In the genomic region with DNA sequence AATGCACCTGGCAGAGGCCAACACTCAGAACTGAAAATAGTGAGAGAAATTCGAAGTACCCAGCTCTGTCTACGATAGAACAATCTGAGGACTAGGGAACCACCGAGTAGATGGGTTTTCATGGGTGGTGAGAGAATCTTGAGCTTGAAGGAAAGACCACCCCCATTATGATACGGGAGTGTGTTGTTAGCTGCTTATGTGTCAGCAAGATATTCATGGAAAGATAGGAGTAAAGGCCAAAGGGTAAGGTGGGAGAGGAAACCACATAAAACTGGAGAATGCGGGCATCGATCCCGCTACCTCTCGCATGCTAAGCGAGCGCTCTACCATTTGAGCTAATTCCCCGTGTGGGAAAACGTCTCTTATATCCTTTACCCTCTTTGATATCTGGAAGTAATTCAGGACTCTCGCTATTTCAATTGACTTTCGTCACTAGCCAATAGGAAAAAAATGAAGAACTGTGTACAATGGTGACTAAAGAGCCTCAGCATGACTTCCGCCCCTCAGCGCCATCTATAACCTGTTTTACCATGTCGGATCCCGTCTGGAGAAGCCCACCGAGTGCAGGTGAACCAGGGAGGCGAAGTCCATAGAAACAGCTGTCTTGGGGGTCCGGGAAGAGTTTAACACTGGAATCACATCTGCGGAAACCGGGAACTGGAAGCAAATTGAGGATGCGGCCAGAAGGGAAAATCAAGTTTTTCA, we compare ENCODE assay signal across 1 cellular context.
TF ChIP-seq lines count a peak whose summit lies in the region.

No MANE protein-coding gene starts in this region.

TF ChIP-seq in HepG2, 621 proteins besides CTCF, POLR2A, EP300 and RAD21 (continued from another document and continues in another):
- TF ChIP-seq ZNF800 (CRISPR knock-in tag; IDR thresholded peaks at IDR 0.05) (no peak), ZNF614 (CRISPR knock-in tag; IDR thresholded peaks at IDR 0.05; ENCODE audit: borderline replicate concordance) (peak; percentile 98), ZSCAN31 (CRISPR knock-in tag; IDR thresholded peaks at IDR 0.05; ENCODE audit: low read depth) (peak; percentile 51; the same call in 1 of the 2 replicates), ZSCAN12 (CRISPR knock-in tag; IDR thresholded peaks at IDR 0.05) (no peak), RFXAP (CRISPR knock-in tag; IDR thresholded peaks at IDR 0.05; ENCODE audit: borderline replicate concordance) (peak; percentile 84), ATF5 (CRISPR knock-in tag; IDR thresholded peaks at IDR 0.05; ENCODE audit: low read depth) (no peak), HOXD1 (CRISPR knock-in tag; IDR thresholded peaks at IDR 0.05) (no peak), ZNF747 (CRISPR knock-in tag; IDR thresholded peaks at IDR 0.05; ENCODE audit: borderline replicate concordance) (peak; percentile 79; the same call in 1 of the 2 replicates), SP140L (CRISPR knock-in tag; IDR thresholded peaks at IDR 0.05; ENCODE audit: borderline replicate concordance) (peak; percentile 77; the same call in 1 of the 2 replicates), HES4 (CRISPR knock-in tag; IDR thresholded peaks at IDR 0.05; ENCODE audit: borderline replicate concordance) (0 out of 2 replicates have a peak, but pooled peaks have one; percentile 14), SSRP1 (CRISPR knock-in tag; IDR thresholded peaks at IDR 0.05) (peak; percentile 100), NCOR1 (IDR thresholded peaks at IDR 0.05; ENCODE audit: borderline replicate concordance, low read length) (no peak; the same call in 1 of the 2 replicates), MTERF4 (CRISPR knock-in tag; IDR thresholded peaks at IDR 0.05) (no peak; the same call in 1 of the 2 replicates), HMG20B (CRISPR knock-in tag; conservative IDR thresholded peaks at IDR 0.05) (peak; percentile 69), NR2F6 (IDR thresholded peaks at IDR 0.05) (peak; percentile 95), NR2F6 (CRISPR knock-in tag; IDR thresholded peaks at IDR 0.05) (peak; percentile 94), TBX2 (CRISPR knock-in tag; IDR thresholded peaks at IDR 0.05; ENCODE audit: borderline replicate concordance) (peak; percentile 21; the same call in 1 of the 2 replicates), THAP9 (CRISPR knock-in tag; IDR thresholded peaks at IDR 0.05; ENCODE audit: borderline replicate concordance) (peak; percentile 72; the same call in 1 of the 2 replicates), NFKBIZ (CRISPR knock-in tag; IDR thresholded peaks at IDR 0.05) (peak; percentile 75; the same call in 1 of the 2 replicates), MED1 (CRISPR knock-in tag; IDR thresholded peaks at IDR 0.05) (peak; percentile 73), FOSL2 (CRISPR knock-in tag; IDR thresholded peaks at IDR 0.05) (peak; percentile 79), ZNF501 (CRISPR knock-in tag; IDR thresholded peaks at IDR 0.05) (peak; percentile 75), TOPORS (CRISPR knock-in tag; IDR thresholded peaks at IDR 0.05) (0 out of 2 replicates have a peak, but pooled peaks have one; percentile 74), ZFP1 (CRISPR knock-in tag; IDR thresholded peaks at IDR 0.05) (peak; percentile 97), FIP1L1 (IDR thresholded peaks at IDR 0.05; ENCODE audit: borderline replicate concordance, insufficient read depth, low read depth, low read length) (no peak), ZNF484 (CRISPR knock-in tag; IDR thresholded peaks at IDR 0.05; ENCODE audit: borderline replicate concordance, low read depth) (no peak), CBX5 (CRISPR knock-in tag; IDR thresholded peaks at IDR 0.05; ENCODE audit: borderline replicate concordance) (peak; percentile 89; the same call in 1 of the 2 replicates), HMGXB3 (CRISPR knock-in tag; IDR thresholded peaks at IDR 0.05; ENCODE audit: borderline replicate concordance) (peak; percentile 84), DNMT3B (CRISPR knock-in tag; conservative IDR thresholded peaks at IDR 0.05) (peak; percentile 56), HMG20A (CRISPR knock-in tag; IDR thresholded peaks at IDR 0.05; ENCODE audit: borderline replicate concordance) (peak; percentile 62; the same call in 1 of the 2 replicates), YY1 (IDR thresholded peaks at IDR 0.05; ENCODE audit: insufficient read depth, insufficient replicate concordance, low read depth, low read length) (peak; percentile 84), ZNF670 (CRISPR knock-in tag; IDR thresholded peaks at IDR 0.05; ENCODE audit: borderline replicate concordance) (peak; percentile 84), EHMT2 (IDR thresholded peaks at IDR 0.05; ENCODE audit: borderline replicate concordance, low read depth, low read length) (peak; percentile 69; the same call in 1 of the 2 replicates)
- TF ChIP-seq, protein P1, sequence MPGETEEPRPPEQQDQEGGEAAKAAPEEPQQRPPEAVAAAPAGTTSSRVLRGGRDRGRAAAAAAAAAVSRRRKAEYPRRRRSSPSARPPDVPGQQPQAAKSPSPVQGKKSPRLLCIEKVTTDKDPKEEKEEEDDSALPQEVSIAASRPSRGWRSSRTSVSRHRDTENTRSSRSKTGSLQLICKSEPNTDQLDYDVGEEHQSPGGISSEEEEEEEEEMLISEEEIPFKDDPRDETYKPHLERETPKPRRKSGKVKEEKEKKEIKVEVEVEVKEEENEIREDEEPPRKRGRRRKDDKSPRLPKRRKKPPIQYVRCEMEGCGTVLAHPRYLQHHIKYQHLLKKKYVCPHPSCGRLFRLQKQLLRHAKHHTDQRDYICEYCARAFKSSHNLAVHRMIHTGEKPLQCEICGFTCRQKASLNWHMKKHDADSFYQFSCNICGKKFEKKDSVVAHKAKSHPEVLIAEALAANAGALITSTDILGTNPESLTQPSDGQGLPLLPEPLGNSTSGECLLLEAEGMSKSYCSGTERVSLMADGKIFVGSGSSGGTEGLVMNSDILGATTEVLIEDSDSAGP (CRISPR knock-in tag; IDR thresholded peaks at IDR 0.05; ENCODE audit: borderline replicate concordance): peak; percentile 11; the same call in 1 of the 2 replicates
- TF ChIP-seq, protein P2, sequence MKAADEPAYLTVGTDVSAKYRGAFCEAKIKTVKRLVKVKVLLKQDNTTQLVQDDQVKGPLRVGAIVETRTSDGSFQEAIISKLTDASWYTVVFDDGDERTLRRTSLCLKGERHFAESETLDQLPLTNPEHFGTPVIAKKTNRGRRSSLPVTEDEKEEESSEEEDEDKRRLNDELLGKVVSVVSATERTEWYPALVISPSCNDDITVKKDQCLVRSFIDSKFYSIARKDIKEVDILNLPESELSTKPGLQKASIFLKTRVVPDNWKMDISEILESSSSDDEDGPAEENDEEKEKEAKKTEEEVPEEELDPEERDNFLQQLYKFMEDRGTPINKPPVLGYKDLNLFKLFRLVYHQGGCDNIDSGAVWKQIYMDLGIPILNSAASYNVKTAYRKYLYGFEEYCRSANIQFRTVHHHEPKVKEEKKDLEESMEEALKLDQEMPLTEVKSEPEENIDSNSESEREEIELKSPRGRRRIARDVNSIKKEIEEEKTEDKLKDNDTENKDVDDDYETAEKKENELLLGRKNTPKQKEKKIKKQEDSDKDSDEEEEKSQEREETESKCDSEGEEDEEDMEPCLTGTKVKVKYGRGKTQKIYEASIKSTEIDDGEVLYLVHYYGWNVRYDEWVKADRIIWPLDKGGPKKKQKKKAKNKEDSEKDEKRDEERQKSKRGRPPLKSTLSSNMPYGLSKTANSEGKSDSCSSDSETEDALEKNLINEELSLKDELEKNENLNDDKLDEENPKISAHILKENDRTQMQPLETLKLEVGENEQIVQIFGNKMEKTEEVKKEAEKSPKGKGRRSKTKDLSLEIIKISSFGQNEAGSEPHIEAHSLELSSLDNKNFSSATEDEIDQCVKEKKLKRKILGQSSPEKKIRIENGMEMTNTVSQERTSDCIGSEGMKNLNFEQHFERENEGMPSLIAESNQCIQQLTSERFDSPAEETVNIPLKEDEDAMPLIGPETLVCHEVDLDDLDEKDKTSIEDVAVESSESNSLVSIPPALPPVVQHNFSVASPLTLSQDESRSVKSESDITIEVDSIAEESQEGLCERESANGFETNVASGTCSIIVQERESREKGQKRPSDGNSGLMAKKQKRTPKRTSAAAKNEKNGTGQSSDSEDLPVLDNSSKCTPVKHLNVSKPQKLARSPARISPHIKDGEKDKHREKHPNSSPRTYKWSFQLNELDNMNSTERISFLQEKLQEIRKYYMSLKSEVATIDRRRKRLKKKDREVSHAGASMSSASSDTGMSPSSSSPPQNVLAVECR (CRISPR knock-in tag; IDR thresholded peaks at IDR 0.05; ENCODE audit: borderline replicate concordance): peak; percentile 65; the same call in 1 of the 2 replicates
- TF ChIP-seq, protein P3, sequence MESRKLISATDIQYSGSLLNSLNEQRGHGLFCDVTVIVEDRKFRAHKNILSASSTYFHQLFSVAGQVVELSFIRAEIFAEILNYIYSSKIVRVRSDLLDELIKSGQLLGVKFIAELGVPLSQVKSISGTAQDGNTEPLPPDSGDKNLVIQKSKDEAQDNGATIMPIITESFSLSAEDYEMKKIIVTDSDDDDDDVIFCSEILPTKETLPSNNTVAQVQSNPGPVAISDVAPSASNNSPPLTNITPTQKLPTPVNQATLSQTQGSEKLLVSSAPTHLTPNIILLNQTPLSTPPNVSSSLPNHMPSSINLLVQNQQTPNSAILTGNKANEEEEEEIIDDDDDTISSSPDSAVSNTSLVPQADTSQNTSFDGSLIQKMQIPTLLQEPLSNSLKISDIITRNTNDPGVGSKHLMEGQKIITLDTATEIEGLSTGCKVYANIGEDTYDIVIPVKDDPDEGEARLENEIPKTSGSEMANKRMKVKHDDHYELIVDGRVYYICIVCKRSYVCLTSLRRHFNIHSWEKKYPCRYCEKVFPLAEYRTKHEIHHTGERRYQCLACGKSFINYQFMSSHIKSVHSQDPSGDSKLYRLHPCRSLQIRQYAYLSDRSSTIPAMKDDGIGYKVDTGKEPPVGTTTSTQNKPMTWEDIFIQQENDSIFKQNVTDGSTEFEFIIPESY (CRISPR knock-in tag; IDR thresholded peaks at IDR 0.05): 0 out of 2 replicates have a peak, but pooled peaks have one; percentile 27
